ENCODE assay signal across 8 cellular contexts in genomic region chr12:107992870-107993451, GRCh38.
DNase-seq lines count a peak whose midpoint lies in the region; ATAC-seq lines count a peak whose summit lies in the region.

No MANE protein-coding gene starts in this region.

- peak; percentile 4 for DNase-seq in COR-L47 (lab: John Stamatoyannopoulos, UW)
- DNase-seq in H4 (ENCODE audit: low spot score), result peak; percentile 62
- DNase-seq in NCI-H2171 treated with DMSO at 0.1 percent for 48 hours (lab: John Stamatoyannopoulos, UW), result peak; percentile 69
- peak; percentile 7 for DNase-seq in astrocyte of the hippocampus (ENCODE audit: low read depth, low spot score)
- peak; percentile 4 for DNase-seq in medulla oblongata (ENCODE audit: extremely low spot score)
- DNase-seq in NCI-H128 (lab: John Stamatoyannopoulos, UW; ENCODE audit: unreplicated experiment), result no peak

- no peak for ATAC-seq in GM18873 (IDR thresholded peaks at IDR 0.05; ENCODE audit: low FRiP score, unreplicated experiment)
- no peak for ATAC-seq in HG02798 (IDR thresholded peaks at IDR 0.05; ENCODE audit: poor library complexity, unreplicated experiment)
